Comparison of ENCODE assay signal across 14 cellular contexts in the genomic region with DNA sequence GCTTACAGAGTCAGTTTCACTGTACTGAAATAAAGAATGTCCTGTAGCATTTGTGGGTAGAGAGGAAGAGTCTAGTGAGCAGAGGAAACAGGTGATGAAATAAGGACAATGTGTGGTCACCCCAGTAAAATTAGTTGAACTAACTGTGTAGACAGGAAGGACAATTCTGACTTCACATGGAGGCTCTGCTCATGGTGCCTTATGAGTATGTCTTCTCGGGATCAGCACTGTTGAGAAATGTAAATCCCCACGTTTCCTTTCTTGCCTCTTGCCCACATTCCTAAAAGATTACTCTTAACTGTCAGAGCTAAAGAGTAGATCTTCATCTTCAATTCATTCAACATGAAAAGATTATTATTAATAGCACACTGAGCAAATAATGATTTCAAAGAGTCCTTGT.
DNase-seq lines count a peak whose midpoint lies in the region; ATAC-seq and TF ChIP-seq lines count a peak whose summit lies in the region.
"Had no signal": no experiment of that assay in that cellular context is flagged by ENCODE, and none has a peak within 500 bp of the region (broad histone marks: within the 10 kb centered on the region; RNA-seq: fewer than 3 reads in every experiment).

No MANE protein-coding gene starts in this region.

- H3K4me3 Mint-ChIP-seq in T-helper 2 cell treated with Interferon-gamma antibody and Interleukin-4, amounts not matched to agents 5 μg/mL and 100 μg/mL, for 36 hours: no peak overlapping the region
- H3K4me3 Mint-ChIP-seq: activated CD4-positive, alpha-beta T cell treated with anti-CD3 and anti-CD28 coated beads, Interleukin-2, amount 10 ng/mL, durations not matched to agents 7 days and 5 days; IgD-negative memory B cell; nephron had no signal

- in situ Hi-C loops in G401 (cut with HindIII; ENCODE audit: low sequenced_read_pairs): no loop called here

- no peaks in the 10 kb centered on the region for H3K27me3 Mint-ChIP-seq in T-helper 2 cell treated with Interferon-gamma antibody and Interleukin-4, amounts not matched to agents 5 μg/mL and 100 μg/mL, for 36 hours (ENCODE audit: low read depth)
- H3K27me3 Mint-ChIP-seq: activated CD4-positive, alpha-beta T cell treated with anti-CD3 and anti-CD28 coated beads, Interleukin-2, amount 10 ng/mL, durations not matched to agents 7 days and 5 days; IgD-negative memory B cell had no signal

- DNase-seq in GM04503 (ENCODE audit: low read depth) (peak; percentile 50), OCI-M1 (lab: John Stamatoyannopoulos, UW) (peak; percentile 43), epithelial cell of esophagus (ENCODE audit: low read depth) (peak; percentile 92), renal cortical epithelial cell (ENCODE audit: low read depth) (peak; percentile 49), G401 (ENCODE audit: low spot score) (no peak)
- no peak for DNase-seq in T-helper 2 cell treated with Interferon-gamma antibody and Interleukin-4, amounts not matched to agents 5 μg/mL and 100 μg/mL, for 36 hours (ENCODE audit: low spot score)
- no peak for DNase-seq in stimulated activated CD4-positive, alpha-beta T cell treated with anti-CD3 and anti-CD28 coated beads, Interleukin-4, amount 100 ng/mL, for 24 hours
- DNase-seq: activated CD4-positive, alpha-beta T cell treated with anti-CD3 and anti-CD28 coated beads, Interleukin-2, amount 10 ng/mL, durations not matched to agents 7 days and 5 days; glutamatergic neuron; NCI-H69 had no signal

- H3K36me3 Mint-ChIP-seq in T-helper 2 cell treated with Interferon-gamma antibody and Interleukin-4, amounts not matched to agents 5 μg/mL and 100 μg/mL, for 36 hours (ENCODE audit: low read depth): no peaks in the 10 kb centered on the region

- no peak for ATAC-seq in GM18505 (IDR thresholded peaks at IDR 0.05; ENCODE audit: unreplicated experiment)
- ATAC-seq: GM12878 had no signal

- H3K4me1 Mint-ChIP-seq in T-helper 2 cell treated with Interferon-gamma antibody and Interleukin-4, amounts not matched to agents 5 μg/mL and 100 μg/mL, for 36 hours (ENCODE audit: low read depth): no peaks in the 10 kb centered on the region
- H3K4me1 Mint-ChIP-seq: activated CD4-positive, alpha-beta T cell treated with anti-CD3 and anti-CD28 coated beads, Interleukin-2, amount 10 ng/mL, durations not matched to agents 7 days and 5 days; IgD-negative memory B cell had no signal

- no peak for TF ChIP-seq POLR2A in GM18505 (IDR thresholded peaks at IDR 0.05; ENCODE audit: borderline replicate concordance, extremely low read depth, insufficient read depth, insufficient read length)

- no peak overlapping the region for H3K27ac Mint-ChIP-seq in T-helper 2 cell treated with Interferon-gamma antibody and Interleukin-4, amounts not matched to agents 5 μg/mL and 100 μg/mL, for 36 hours
- H3K27ac Mint-ChIP-seq: activated CD4-positive, alpha-beta T cell treated with anti-CD3 and anti-CD28 coated beads, Interleukin-2, amount 10 ng/mL, durations not matched to agents 7 days and 5 days; IgD-negative memory B cell had no signal

- H3K9me3 Mint-ChIP-seq in T-helper 2 cell treated with Interferon-gamma antibody and Interleukin-4, amounts not matched to agents 5 μg/mL and 100 μg/mL, for 36 hours: peaks cover 8% of the 10 kb centered on the region
- H3K9me3 Mint-ChIP-seq: activated CD4-positive, alpha-beta T cell treated with anti-CD3 and anti-CD28 coated beads, Interleukin-2, amount 10 ng/mL, durations not matched to agents 7 days and 5 days; nephron had no signal

- H3K4me3 ChIP-seq in epithelial cell of esophagus (ENCODE audit: low read length): no peak overlapping the region
- H3K4me3 ChIP-seq: GM12878 had no signal

- no peak for TF ChIP-seq CTCF in epithelial cell of esophagus (IDR thresholded peaks at IDR 0.05; ENCODE audit: insufficient read depth, low read depth, low read length, missing control alignments)

Comparison
In these comparisons a context has a peak if more than half of its experiments do, and no peak if none do; other contexts are left out.
1. DNase-seq: peak in GM04503 (single experiment), OCI-M1 (single experiment), epithelial cell of esophagus (single experiment) and renal cortical epithelial cell (single experiment); none in T-helper 2 cell treated with Interferon-gamma antibody and Interleukin-4, amounts not matched to agents 5 μg/mL and 100 μg/mL, for 36 hours (single experiment), stimulated activated CD4-positive, alpha-beta T cell treated with anti-CD3 and anti-CD28 coated beads, Interleukin-4, amount 100 ng/mL, for 24 hours (single experiment) and G401 (single experiment).